ENCODE assay signal across 19 cellular contexts in the genomic region with DNA sequence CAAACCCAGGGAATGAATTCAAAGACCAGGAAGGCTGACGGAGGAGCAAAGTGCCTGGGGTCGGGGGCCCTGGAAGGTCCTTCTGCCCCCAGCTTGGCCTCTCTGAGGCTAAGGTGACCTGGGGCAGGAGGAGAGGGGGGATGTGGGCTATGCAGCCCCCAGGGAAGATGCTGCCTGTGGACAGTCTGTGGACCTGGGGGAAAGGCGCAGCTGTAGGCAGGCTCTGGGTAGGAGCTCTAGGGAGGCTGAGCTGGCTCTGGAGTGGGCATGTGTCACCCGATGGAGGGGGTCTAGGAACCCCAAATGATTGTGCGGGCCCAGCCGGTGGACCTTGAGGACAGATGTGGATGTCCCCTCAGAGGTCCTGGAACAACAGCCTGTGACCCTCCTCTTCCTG. TPM values are rescaled to one million over a fixed set of nuclear protein-coding genes. Genes with fewer than 3 reads are reported as not detected.
DNase-seq lines count a peak whose midpoint lies in the region; ATAC-seq, FAIRE-seq and TF ChIP-seq lines count a peak whose summit lies in the region.
"Had no signal": no experiment of that assay in that cellular context is flagged by ENCODE, and none has a peak within 500 bp of the region (broad histone marks: within the 10 kb centered on the region; RNA-seq: fewer than 3 reads in every experiment).

No MANE protein-coding gene starts in this region.

- TF ChIP-seq POLR2A in breast epithelium (IDR thresholded peaks at IDR 0.05) = no peak

- H4K20me1 ChIP-seq in keratinocyte (ENCODE audit: control insufficient read depth, extremely low read depth, insufficient read depth, low read length) (no peaks in the 10 kb centered on the region), MM.1S (ENCODE audit: insufficient read depth, low read length) (no peaks in the 10 kb centered on the region)

- no peaks in the 10 kb centered on the region for H3K27me3 Mint-ChIP-seq in MCF 10A (ENCODE audit: insufficient read depth, unreplicated experiment)

- H3K4me1 ChIP-seq in breast epithelium (peaks cover 0 to 8% of the 10 kb centered on the region in 2 donors), keratinocyte (ENCODE audit: control insufficient read depth, extremely low read depth, insufficient read depth, low read length) (peaks cover 18% of the 10 kb centered on the region), MM.1S (ENCODE audit: low read length) (no peaks in the 10 kb centered on the region)

- H3K27ac ChIP-seq in breast epithelium (no peak overlapping the region), keratinocyte (ENCODE audit: control insufficient read depth, insufficient read depth, low read length) (no peak overlapping the region), MM.1S (ENCODE audit: low read length) (no peak overlapping the region)
- H3K27ac ChIP-seq: 22Rv1 had no signal

- H3K4me1 Mint-ChIP-seq in MCF 10A (ENCODE audit: insufficient read depth, unreplicated experiment) = peaks cover 24% of the 10 kb centered on the region

- no peak for DNase-seq in MCF 10A (ENCODE audit: unreplicated experiment)
- no peak for DNase-seq in breast epithelium (ENCODE audit: low spot score in 2 of 2)
- DNase-seq in keratinocyte (ENCODE audit: low read depth, low spot score) = no peak
- DNase-seq in T1000 (lab: John Stamatoyannopoulos, UW) = no peak
- no peak for DNase-seq in MM.1S
- no peak for DNase-seq in omental fat pad (ENCODE audit: low spot score)
- DNase-seq: CD4-positive, alpha-beta T cell; GF-D8; KBM-7; NCI-H1930; NCI-H2171; NCI-H446; NCI-H526 treated with DMSO at 0.1 percent for 48 hours; SIG-M5 had no signal

- no peaks in the 10 kb centered on the region for H3K36me3 ChIP-seq in breast epithelium
- no peaks in the 10 kb centered on the region for H3K36me3 ChIP-seq in keratinocyte (ENCODE audit: control insufficient read depth in 2 of 2, extremely low read depth in 1 of 2, insufficient read depth in 2 of 2, low read length in 2 of 2)
- no peaks in the 10 kb centered on the region for H3K36me3 ChIP-seq in MM.1S (replicated peaks; ENCODE audit: insufficient read depth, low read length)
- H3K36me3 ChIP-seq: BE2C had no signal

- H3K9ac ChIP-seq in keratinocyte (ENCODE audit: control insufficient read depth, extremely low read depth, insufficient read depth, low read length) (peak overlapping the region; percentile 31), MM.1S (ENCODE audit: low read length) (no peak overlapping the region)

- H3K9me3 Mint-ChIP-seq in MCF 10A (ENCODE audit: unreplicated experiment) = peaks cover 7% of the 10 kb centered on the region
- H3K9me3 Mint-ChIP-seq: CD4-positive, alpha-beta T cell had no signal

- no peak for TF ChIP-seq CTCF in MCF 10A (IDR thresholded peaks at IDR 0.05; ENCODE audit: unreplicated experiment)
- TF ChIP-seq CTCF in breast epithelium (IDR thresholded peaks at IDR 0.05) = no peak
- TF ChIP-seq CTCF in keratinocyte (optimal IDR thresholded peaks at IDR 0.05 in 1 of 3, IDR thresholded peaks at IDR 0.05 in 1 of 3, conservative IDR thresholded peaks at IDR 0.05 in 1 of 3; ENCODE audit: extremely low read depth in 1 of 3, insufficient read depth in 2 of 3, low read length in 3 of 3) = no peak
- TF ChIP-seq CTCF in MM.1S (IDR thresholded peaks at IDR 0.05; ENCODE audit: low read length) = no peak
- no peak for TF ChIP-seq CTCF in omental fat pad (IDR thresholded peaks at IDR 0.05)

- intact Hi-C loops in MCF 10A (cut with micrococcal nuclease) (loop anchor here (2.0 kb wide), 1 partner anchor 15 kb away; no protein-coding TSS in a partner anchor), breast epithelium (cut with DNase I; ENCODE audit: low total_unique reads) (no loop called here)

- peak overlapping the region; percentile 83 for H3K27ac Mint-ChIP-seq in MCF 10A (ENCODE audit: low read depth, unreplicated experiment)
- H3K27ac Mint-ChIP-seq: CD4-positive, alpha-beta T cell had no signal

- H3K36me3 Mint-ChIP-seq in MCF 10A (ENCODE audit: insufficient read depth, unreplicated experiment) = no peaks in the 10 kb centered on the region

- H3K9me1 ChIP-seq in keratinocyte (ENCODE audit: control insufficient read depth, extremely low read depth, insufficient read depth, low read length) = no peaks in the 10 kb centered on the region

- POLR2A ChIA-PET in MCF 10A (lab: Yijun Ruan, JAX) = interaction anchor here (0.5 to 1.4 kb wide), 2 partner anchors 71 to 462 kb away, joined by 3 to 4 read pairs; no protein-coding TSS in a partner anchor

- H3K27me3 ChIP-seq in breast epithelium = peaks cover 0 to 8% of the 10 kb centered on the region in 2 donors
- peaks cover 8% of the 10 kb centered on the region for H3K27me3 ChIP-seq in keratinocyte (ENCODE audit: control insufficient read depth, extremely low read depth, insufficient read depth, low read length)
- peaks cover 99% of the 10 kb centered on the region for H3K27me3 ChIP-seq in MM.1S (replicated peaks; ENCODE audit: insufficient read depth, low read length)
- H3K27me3 ChIP-seq: BE2C had no signal

- no peak for FAIRE-seq in keratinocyte (lab: Jason Lieb, UNC)
- FAIRE-seq: H1 had no signal

- CTCF ChIA-PET in MCF 10A (lab: Yijun Ruan, JAX) = interaction anchor here (0.6 to 1.1 kb wide), 2 partner anchors 14 to 71 kb away, joined by 3 to 6 read pairs; no protein-coding TSS in a partner anchor

- H3K4me3 ChIP-seq in breast epithelium (no peak overlapping the region), keratinocyte (ENCODE audit: control insufficient read depth in 2 of 3, extremely low read depth in 1 of 3, insufficient read depth in 2 of 3, low read depth in 1 of 3, low read length in 3 of 3) (no peak overlapping the region), MM.1S (ENCODE audit: low read length) (no peak overlapping the region)

- H2AFZ ChIP-seq in keratinocyte (ENCODE audit: control insufficient read depth, low read length) = no peak overlapping the region
- H2AFZ ChIP-seq in MM.1S (ENCODE audit: low read length) = no peak overlapping the region

- H3K79me2 ChIP-seq in keratinocyte (ENCODE audit: control insufficient read depth, insufficient read depth, low read length) = no peaks in the 10 kb centered on the region
- H3K79me2 ChIP-seq in MM.1S (ENCODE audit: low read length) = no peaks in the 10 kb centered on the region

- no peaks in the 10 kb centered on the region for H3F3A ChIP-seq in MM.1S (ENCODE audit: insufficient read depth, low read length)

- H3K9me3 ChIP-seq in breast epithelium (no peaks in the 10 kb centered on the region), keratinocyte (ENCODE audit: control insufficient read depth, low read depth, low read length) (no peaks in the 10 kb centered on the region), MM.1S (replicated peaks; ENCODE audit: insufficient read depth, low read length) (no peaks in the 10 kb centered on the region)
- H3K9me3 ChIP-seq: BE2C had no signal

- H3K4me2 ChIP-seq in keratinocyte (ENCODE audit: control insufficient read depth, extremely low read depth, insufficient read depth, low read depth, low read length) (peak overlapping the region; percentile 92), MM.1S (ENCODE audit: low read depth, low read length) (no peak overlapping the region)

- no TSS peak for BruUV-seq in MCF 10A (replicated peaks; lab: Mats Ljungman, UMichigan)

- ATAC-seq in SK-N-SH treated with all-trans-retinoic acid at 6 μM for 48 hours = peak; percentile 31
- no peak for ATAC-seq in GM19452 (IDR thresholded peaks at IDR 0.05; ENCODE audit: unreplicated experiment)
- no peak for ATAC-seq in omental fat pad (ENCODE audit: low FRiP score)

- dilution Hi-C loops in keratinocyte (cut with MboI; ENCODE audit: extremely low pct_ligation_motif_present, low sequenced_read_pairs) = no loop called here

- no peaks in the 10 kb centered on the region for H3K9me2 ChIP-seq in MM.1S (replicated peaks; ENCODE audit: insufficient read depth, low read length)

- no peak overlapping the region for H3K4me3 Mint-ChIP-seq in MCF 10A (ENCODE audit: unreplicated experiment)
- H3K4me3 Mint-ChIP-seq: CD4-positive, alpha-beta T cell had no signal

TF ChIP-seq in SK-N-SH treated with all-trans-retinoic acid at 6 μM for 48 hours, 23 proteins besides CTCF, POLR2A, EP300 and RAD21 (continues in another document):
- TF ChIP-seq ISL1 (CRISPR knock-in tag; IDR thresholded peaks at IDR 0.05) (no peak), ZFP30 (CRISPR knock-in tag; IDR thresholded peaks at IDR 0.05) (no peak), CSRNP3 (CRISPR knock-in tag; IDR thresholded peaks at IDR 0.05) (no peak), ZFP3 (CRISPR knock-in tag; IDR thresholded peaks at IDR 0.05) (no peak)

RNA-seq across cellular contexts. Expression of gene WNT7B, which starts 42.8 kb away (rescaled TPM):
- total RNA-seq in MCF 10A (2022) = 0.28 and 0.39 TPM in 2 replicates
- 1 to 10 TPM in 2 of 3 donors, not detected in 1; 2.2 to 2.9 TPM for total RNA-seq in breast epithelium
- polyA plus RNA-seq in keratinocyte = 1.5 to 1.7 TPM (median 1.7 TPM) in 3 replicates
- 3.7 TPM for polyA plus RNA-seq in keratinocyte (2011; ENCODE audit: low read depth)
- 0.84 and 1.9 TPM in 2 replicates for polyA plus RNA-seq in keratinocyte (2011; cell fraction: cytosol; rRNA removed)
- polyA plus RNA-seq in keratinocyte (2011; cell fraction: nucleus; rRNA removed) = 1.7 and 2.4 TPM in 2 replicates
- 6.6 and 6.8 TPM in 2 replicates for polyA plus RNA-seq in keratinocyte (2012; ENCODE audit: low replicate concordance)
- polyA minus RNA-seq in keratinocyte = 1.9 to 4.9 TPM (median 3.9 TPM) in 3 replicates
- 5.0 TPM for polyA minus RNA-seq in keratinocyte (2011; cell fraction: cytosol; rRNA and poly(A)+ RNA removed)
- 3.7 and 7.1 TPM in 2 replicates for polyA minus RNA-seq in keratinocyte (2011; cell fraction: nucleus; rRNA and poly(A)+ RNA removed)
- total RNA-seq in omental fat pad = under 1 TPM in 2 of 4 donors, not detected in 2; 0.28 to 0.48 TPM
- total RNA-seq: CD4-positive, alpha-beta T cell had no signal
